In genomic region chr6:112153926-112154621, GRCh38 we compare ENCODE assay signal across 12 cellular contexts.
DNase-seq lines count a peak whose midpoint lies in the region; ATAC-seq and TF ChIP-seq lines count a peak whose summit lies in the region.
"Had no signal": no experiment of that assay in that cellular context is flagged by ENCODE, and none has a peak within 500 bp of the region (broad histone marks: within the 10 kb centered on the region; RNA-seq: fewer than 3 reads in every experiment).

No MANE protein-coding gene starts in this region.

- ATAC-seq in stimulated activated effector memory CD8-positive, alpha-beta T cell treated with anti-CD3 and anti-CD28 coated beads, Interleukin-12 subunit alpha, Interleukin-12 subunit beta, amount 100 ng/mL, for 72 hours = peak; percentile 77
- no peak for ATAC-seq in HG03469 (IDR thresholded peaks at IDR 0.05; ENCODE audit: unreplicated experiment)
- ATAC-seq in HG03378 (IDR thresholded peaks at IDR 0.05; ENCODE audit: unreplicated experiment) = no peak

- H3K4me3 ChIP-seq in NB4 (ENCODE audit: low read depth, low read length) = no peak overlapping the region
- H3K4me3 ChIP-seq in epithelial cell of esophagus (ENCODE audit: low read length) = no peak overlapping the region
- H3K4me3 ChIP-seq: BLaER1 had no signal

- H3K27me3 Mint-ChIP-seq in activated CD4-positive, alpha-beta memory T cell treated with anti-CD3 and anti-CD28 coated beads for 36 hours = peaks cover 12% of the 10 kb centered on the region
- H3K27me3 Mint-ChIP-seq in activated CD4-positive, alpha-beta memory T cell treated with anti-CD3 and anti-CD28 coated beads, Interleukin-2, amount 10 ng/mL, durations not matched to agents 7 days and 5 days = peaks cover 21% of the 10 kb centered on the region

- TF ChIP-seq POLR2A in NB4 (IDR thresholded peaks at IDR 0.05; ENCODE audit: extremely low read depth, insufficient read length) = no peak

- no peak for TF ChIP-seq CTCF in NB4 (IDR thresholded peaks at IDR 0.05; ENCODE audit: low read depth, low read length)
- no peak for TF ChIP-seq CTCF in epithelial cell of esophagus (IDR thresholded peaks at IDR 0.05; ENCODE audit: insufficient read depth, low read depth, low read length, missing control alignments)

- DNase-seq in activated CD4-positive, alpha-beta memory T cell treated with anti-CD3 and anti-CD28 coated beads for 36 hours = no peak
- no peak for DNase-seq in activated CD4-positive, alpha-beta memory T cell treated with anti-CD3 and anti-CD28 coated beads, Interleukin-2, amount 10 ng/mL, durations not matched to agents 7 days and 5 days
- DNase-seq in NB4 (ENCODE audit: low read depth) (peak; percentile 40), epithelial cell of esophagus (ENCODE audit: low read depth) (peak; percentile 65), caudate nucleus (lab: John Stamatoyannopoulos, UW) (no peak)
- no peak for DNase-seq in stimulated activated effector memory CD8-positive, alpha-beta T cell treated with anti-CD3 and anti-CD28 coated beads, Interleukin-12 subunit alpha, Interleukin-12 subunit beta, amount 100 ng/mL, for 72 hours (ENCODE audit: low spot score in 2 of 2)
- DNase-seq: activated effector memory CD4-positive, alpha-beta T cell treated with anti-CD3 and anti-CD28 coated beads, Interleukin-2, amount 50 U/mL, for 16 hours; erythroblast; mesendoderm had no signal

- intact Hi-C loops in activated CD4-positive, alpha-beta memory T cell treated with anti-CD3 and anti-CD28 coated beads for 36 hours (cut with micrococcal nuclease) = loop anchor here (2.0 kb wide), 3 partner anchors 35 to 137 kb away; partner anchors contain the start of genes FAM229B and TUBE1

- H3K27ac Mint-ChIP-seq in activated CD4-positive, alpha-beta memory T cell treated with anti-CD3 and anti-CD28 coated beads for 36 hours = peak overlapping the region; percentile 67
- H3K27ac Mint-ChIP-seq in activated CD4-positive, alpha-beta memory T cell treated with anti-CD3 and anti-CD28 coated beads, Interleukin-2, amount 10 ng/mL, durations not matched to agents 7 days and 5 days = no peak overlapping the region
- H3K27ac Mint-ChIP-seq in stimulated activated effector memory CD8-positive, alpha-beta T cell treated with anti-CD3 and anti-CD28 coated beads, Interleukin-12 subunit alpha, Interleukin-12 subunit beta, amount 100 ng/mL, for 72 hours = no peak overlapping the region

- CTCF ChIA-PET in activated CD4-positive, alpha-beta memory T cell treated with anti-CD3 and anti-CD28 coated beads for 36 hours (lab: Charles Lee) = interaction anchor here (0.6 to 1.4 kb wide), 5 partner anchors 9 to 111 kb away, joined by 3 to 12 read pairs (median 3); partner anchors contain the start of genes FAM229B and TUBE1
- CTCF ChIA-PET in activated CD4-positive, alpha-beta memory T cell treated with anti-CD3 and anti-CD28 coated beads, Interleukin-2, amount 10 ng/mL, durations not matched to agents 7 days and 5 days (lab: Charles Lee) = interaction anchor here (1.0 to 1.4 kb wide), 4 partner anchors 9 to 67 kb away, joined by 3 to 11 read pairs (median 4); partner anchors contain the start of genes FAM229B and TUBE1

- no peak overlapping the region for H3K27ac ChIP-seq in caudate nucleus (ENCODE audit: low read depth, low read length)
- H3K27ac ChIP-seq: BLaER1 had no signal

- no peak overlapping the region for H3K4me3 Mint-ChIP-seq in activated CD4-positive, alpha-beta memory T cell treated with anti-CD3 and anti-CD28 coated beads for 36 hours
- H3K4me3 Mint-ChIP-seq in activated CD4-positive, alpha-beta memory T cell treated with anti-CD3 and anti-CD28 coated beads, Interleukin-2, amount 10 ng/mL, durations not matched to agents 7 days and 5 days = no peak overlapping the region
- H3K4me3 Mint-ChIP-seq in stimulated activated effector memory CD8-positive, alpha-beta T cell treated with anti-CD3 and anti-CD28 coated beads, Interleukin-12 subunit alpha, Interleukin-12 subunit beta, amount 100 ng/mL, for 72 hours = no peak overlapping the region

- H3K4me1 Mint-ChIP-seq in activated CD4-positive, alpha-beta memory T cell treated with anti-CD3 and anti-CD28 coated beads for 36 hours (ENCODE audit: low read depth) = peaks cover 25% of the 10 kb centered on the region
- H3K4me1 Mint-ChIP-seq in activated CD4-positive, alpha-beta memory T cell treated with anti-CD3 and anti-CD28 coated beads, Interleukin-2, amount 10 ng/mL, durations not matched to agents 7 days and 5 days = peaks cover 16% of the 10 kb centered on the region
- H3K4me1 Mint-ChIP-seq in stimulated activated effector memory CD8-positive, alpha-beta T cell treated with anti-CD3 and anti-CD28 coated beads, Interleukin-12 subunit alpha, Interleukin-12 subunit beta, amount 100 ng/mL, for 72 hours = peaks cover 11% of the 10 kb centered on the region

- POLR2A ChIA-PET in activated CD4-positive, alpha-beta memory T cell treated with anti-CD3 and anti-CD28 coated beads for 36 hours (lab: Charles Lee) = no interaction called here
- POLR2A ChIA-PET in activated CD4-positive, alpha-beta memory T cell treated with anti-CD3 and anti-CD28 coated beads, Interleukin-2, amount 10 ng/mL, durations not matched to agents 7 days and 5 days (lab: Charles Lee) = no interaction called here

- no peaks in the 10 kb centered on the region for H3K36me3 Mint-ChIP-seq in activated CD4-positive, alpha-beta memory T cell treated with anti-CD3 and anti-CD28 coated beads for 36 hours
- no peaks in the 10 kb centered on the region for H3K36me3 Mint-ChIP-seq in activated CD4-positive, alpha-beta memory T cell treated with anti-CD3 and anti-CD28 coated beads, Interleukin-2, amount 10 ng/mL, durations not matched to agents 7 days and 5 days (ENCODE audit: low read depth)
- H3K36me3 Mint-ChIP-seq in stimulated activated effector memory CD8-positive, alpha-beta T cell treated with anti-CD3 and anti-CD28 coated beads, Interleukin-12 subunit alpha, Interleukin-12 subunit beta, amount 100 ng/mL, for 72 hours = no peaks in the 10 kb centered on the region

- H3K9me3 Mint-ChIP-seq in activated CD4-positive, alpha-beta memory T cell treated with anti-CD3 and anti-CD28 coated beads for 36 hours = no peaks in the 10 kb centered on the region
- no peaks in the 10 kb centered on the region for H3K9me3 Mint-ChIP-seq in activated CD4-positive, alpha-beta memory T cell treated with anti-CD3 and anti-CD28 coated beads, Interleukin-2, amount 10 ng/mL, durations not matched to agents 7 days and 5 days
- no peaks in the 10 kb centered on the region for H3K9me3 Mint-ChIP-seq in stimulated activated effector memory CD8-positive, alpha-beta T cell treated with anti-CD3 and anti-CD28 coated beads, Interleukin-12 subunit alpha, Interleukin-12 subunit beta, amount 100 ng/mL, for 72 hours

Comparison
In these comparisons a context has a peak if more than half of its experiments do, and no peak if none do; other contexts are left out.
1. DNase-seq: peak in NB4 (single experiment) and epithelial cell of esophagus (single experiment); none in activated CD4-positive, alpha-beta memory T cell treated with anti-CD3 and anti-CD28 coated beads for 36 hours (single experiment), activated CD4-positive, alpha-beta memory T cell treated with anti-CD3 and anti-CD28 coated beads, Interleukin-2, amount 10 ng/mL, durations not matched to agents 7 days and 5 days (single experiment), stimulated activated effector memory CD8-positive, alpha-beta T cell treated with anti-CD3 and anti-CD28 coated beads, Interleukin-12 subunit alpha, Interleukin-12 subunit beta, amount 100 ng/mL, for 72 hours (0 of 2) and caudate nucleus (0 of 61).